12 cellular contexts compared by ENCODE assay signal in genomic region chr1:241706257-241706656, GRCh38. TPM values are rescaled to one million over a fixed set of nuclear protein-coding genes. Genes with fewer than 3 reads are reported as not detected.
DNase-seq lines count a peak whose midpoint lies in the region; ATAC-seq and TF ChIP-seq lines count a peak whose summit lies in the region.
"Had no signal": no experiment of that assay in that cellular context is flagged by ENCODE, and none has a peak within 500 bp of the region (broad histone marks: within the 10 kb centered on the region; RNA-seq: fewer than 3 reads in every experiment).

No MANE protein-coding gene starts in this region.

- H2AFZ ChIP-seq in H9 (ENCODE audit: low read length) (peak overlapping the region; percentile 23), hepatocyte (no peak overlapping the region)

- H3K79me2 ChIP-seq in H9 (ENCODE audit: insufficient read depth, low read length) (no peaks in the 10 kb centered on the region), hepatocyte (no peaks in the 10 kb centered on the region)

- H4K91ac ChIP-seq in H9 (ENCODE audit: insufficient read length, low read depth, low read length), result no peak overlapping the region

- H4K8ac ChIP-seq in H9 (replicated peaks; ENCODE audit: insufficient read length, low read depth, low read length), result no peak overlapping the region

- H3K4me2 ChIP-seq in H9 (ENCODE audit: insufficient read depth, insufficient read length, low read length) (no peak overlapping the region), hepatocyte (no peak overlapping the region)

- H3K9me3 Mint-ChIP-seq in CD8-positive, alpha-beta memory T cell, result no peaks in the 10 kb centered on the region
- H3K9me3 Mint-ChIP-seq in H9, result no peaks in the 10 kb centered on the region
- H3K9me3 Mint-ChIP-seq in activated CD8-positive, alpha-beta T cell treated with anti-CD3 and anti-CD28 coated beads for 36 hours, result peaks cover 1% of the 10 kb centered on the region

- no peaks in the 10 kb centered on the region for H3K79me1 ChIP-seq in H9 (ENCODE audit: insufficient read depth, low read depth, low read length, poor library complexity, severe bottlenecking)

- H3K27ac Mint-ChIP-seq in CD8-positive, alpha-beta memory T cell, result peak overlapping the region in 5 of 8 donors; percentile 43 to 88 (median 85)
- H3K27ac Mint-ChIP-seq in H9, result no peak overlapping the region
- H3K27ac Mint-ChIP-seq in activated CD8-positive, alpha-beta T cell treated with anti-CD3 and anti-CD28 coated beads for 36 hours, result peak overlapping the region; percentile 38

- ATAC-seq in activated CD8-positive, alpha-beta T cell treated with anti-CD3 and anti-CD28 coated beads for 36 hours, result peak; percentile 83

- H3K9me3 ChIP-seq in CD8-positive, alpha-beta memory T cell (ENCODE audit: low read length), result no peaks in the 10 kb centered on the region
- no peaks in the 10 kb centered on the region for H3K9me3 ChIP-seq in H9 (ENCODE audit: control insufficient read depth, low read depth, low read length)
- H3K9me3 ChIP-seq in hepatocyte (ENCODE audit: low read depth), result no peaks in the 10 kb centered on the region
- H3K9me3 ChIP-seq: neutrophil, SJSA1 had no signal

- CTCF ChIA-PET in CD8-positive, alpha-beta memory T cell (lab: Charles Lee), result interaction anchor here (1.3 kb wide), 1 partner anchor 27 kb away, joined by 4 read pairs; no protein-coding TSS in a partner anchor
- CTCF ChIA-PET in activated CD8-positive, alpha-beta T cell treated with anti-CD3 and anti-CD28 coated beads for 36 hours (lab: Charles Lee), result interaction anchor here (1.2 kb wide), 1 partner anchor 37 kb away, joined by 3 read pairs; no protein-coding TSS in a partner anchor

- H4K20me1 ChIP-seq in H9 (ENCODE audit: control insufficient read depth, insufficient read depth, insufficient read length) (no peaks in the 10 kb centered on the region), hepatocyte (ENCODE audit: insufficient read depth, poor library complexity, severe bottlenecking) (no peaks in the 10 kb centered on the region)

- no peak overlapping the region for H3K23ac ChIP-seq in H9 (ENCODE audit: insufficient read length, low read depth, low read length)

- H3K4me3 ChIP-seq in CD8-positive, alpha-beta memory T cell (ENCODE audit: low read length), result no peak overlapping the region
- no peak overlapping the region for H3K4me3 ChIP-seq in hepatocyte
- H3K4me3 ChIP-seq: SJSA1 had no signal

- no peaks in the 10 kb centered on the region for H3K23me2 ChIP-seq in H9 (ENCODE audit: insufficient read length, low read depth, low read length, poor library complexity, severe bottlenecking)

- no peak overlapping the region for H3K18ac ChIP-seq in H9 (ENCODE audit: insufficient read length, low read depth, low read length)

- H2BK12ac ChIP-seq in H9 (ENCODE audit: insufficient read length, low read depth, low read length), result no peak overlapping the region

- no peak overlapping the region for H2BK20ac ChIP-seq in H9 (ENCODE audit: low read depth, low read length, poor library complexity, severe bottlenecking)

- no peaks in the 10 kb centered on the region for H3K27me3 ChIP-seq in CD8-positive, alpha-beta memory T cell (ENCODE audit: insufficient read depth, low read length, poor library complexity, severe bottlenecking)
- H3K27me3 ChIP-seq in H9 (ENCODE audit: insufficient read depth, low read length) (no peaks in the 10 kb centered on the region), hepatocyte (no peaks in the 10 kb centered on the region)
- H3K27me3 ChIP-seq: neutrophil, SJSA1 had no signal

- H2BK15ac ChIP-seq in H9 (ENCODE audit: low read depth, low read length), result no peak overlapping the region

- H4K5ac ChIP-seq in H9 (ENCODE audit: insufficient read length, low read depth, low read length), result no peak overlapping the region

- intact Hi-C loops in activated CD8-positive, alpha-beta T cell treated with anti-CD3 and anti-CD28 coated beads for 36 hours (cut with micrococcal nuclease), result no loop called here

- WGBS in H9 (ENCODE audit: extremely low coverage, insufficient read length, low lambda C conversion rate), result no CpG with 5 or more reads among the region's 2 CpGs
- WGBS in hepatocyte (ENCODE audit: low lambda C conversion rate, missing lambda C conversion rate), result 61% methylated on average over 2 of the region's 2 CpGs

- H3K4ac ChIP-seq in H9 (ENCODE audit: low read depth, low read length), result no peak overlapping the region

- no peak overlapping the region for H2BK5ac ChIP-seq in H9 (ENCODE audit: insufficient read length, low read length)

- H3K27me3 Mint-ChIP-seq in CD8-positive, alpha-beta memory T cell, result no peaks in the 10 kb centered on the region
- H3K27me3 Mint-ChIP-seq in H9 (ENCODE audit: low read depth), result no peaks in the 10 kb centered on the region; the same call in 1 of the 2 replicates
- no peaks in the 10 kb centered on the region for H3K27me3 Mint-ChIP-seq in activated CD8-positive, alpha-beta T cell treated with anti-CD3 and anti-CD28 coated beads for 36 hours
- H3K27me3 Mint-ChIP-seq: activated CD8-positive, alpha-beta memory T cell treated with anti-CD3 and anti-CD28 coated beads, Interleukin-2, amount 10 ng/mL, durations not matched to agents 7 days and 5 days had no signal

- no peaks in the 10 kb centered on the region for H3K9me2 ChIP-seq in hepatocyte (replicated peaks; ENCODE audit: insufficient read depth)

- no peak for DNase-seq in CD8-positive, alpha-beta memory T cell
- no peak for DNase-seq in H9
- DNase-seq in activated CD8-positive, alpha-beta T cell treated with anti-CD3 and anti-CD28 coated beads for 36 hours, result no peak
- peak; percentile 16 for DNase-seq in hepatocyte (ENCODE audit: low spot score)
- DNase-seq in NCI-H1105 (lab: John Stamatoyannopoulos, UW), result no peak
- no peak for DNase-seq in stimulated activated CD4-positive, alpha-beta T cell treated with anti-CD3 and anti-CD28 coated beads, Interleukin-4, amount 100 ng/mL, for 24 hours
- no peak for DNase-seq in iPS-NIHi11 (ENCODE audit: low spot score)
- DNase-seq in hepatic stellate cell (ENCODE audit: low spot score), result no peak
- DNase-seq: activated CD8-positive, alpha-beta memory T cell treated with anti-CD3 and anti-CD28 coated beads, Interleukin-2, amount 10 ng/mL, durations not matched to agents 7 days and 5 days; mesenchymal stem cell had no signal

- 0 out of 2 replicates have a peak overlapping the region, but pooled peaks have one; percentile 55 for H3K14ac ChIP-seq in H9 (ENCODE audit: insufficient read depth, low read length)

- peak overlapping the region in 4 of 7 donors; percentile 20 to 67 (median 54) for H3K4me3 Mint-ChIP-seq in CD8-positive, alpha-beta memory T cell
- no peak overlapping the region for H3K4me3 Mint-ChIP-seq in H9
- no peak overlapping the region for H3K4me3 Mint-ChIP-seq in activated CD8-positive, alpha-beta T cell treated with anti-CD3 and anti-CD28 coated beads for 36 hours
- H3K4me3 Mint-ChIP-seq: activated CD8-positive, alpha-beta memory T cell treated with anti-CD3 and anti-CD28 coated beads, Interleukin-2, amount 10 ng/mL, durations not matched to agents 7 days and 5 days had no signal

- H3K36me3 Mint-ChIP-seq in CD8-positive, alpha-beta memory T cell, result no peaks in the 10 kb centered on the region
- H3K36me3 Mint-ChIP-seq in H9 (ENCODE audit: insufficient read depth in 1 of 3, low read depth in 3 of 3), result no peaks in the 10 kb centered on the region
- no peaks in the 10 kb centered on the region for H3K36me3 Mint-ChIP-seq in activated CD8-positive, alpha-beta T cell treated with anti-CD3 and anti-CD28 coated beads for 36 hours (ENCODE audit: low read depth)

- no peak overlapping the region for H3K27ac ChIP-seq in CD8-positive, alpha-beta memory T cell (ENCODE audit: low read depth, low read length)
- H3K27ac ChIP-seq in H9 (ENCODE audit: insufficient read length, low read depth, low read length) (no peak overlapping the region), hepatocyte (no peak overlapping the region)
- H3K27ac ChIP-seq: neutrophil, SJSA1 had no signal

- peaks cover 19 to 36% (median 24%) of the 10 kb centered on the region in 3 donors for H3K4me1 Mint-ChIP-seq in CD8-positive, alpha-beta memory T cell
- no peaks in the 10 kb centered on the region for H3K4me1 Mint-ChIP-seq in H9
- H3K4me1 Mint-ChIP-seq in activated CD8-positive, alpha-beta T cell treated with anti-CD3 and anti-CD28 coated beads for 36 hours (ENCODE audit: low read depth), result peaks cover 19% of the 10 kb centered on the region

- peaks cover 19% of the 10 kb centered on the region for H3K4me1 ChIP-seq in CD8-positive, alpha-beta memory T cell (ENCODE audit: insufficient read depth, low read length)
- H3K4me1 ChIP-seq in H9 (ENCODE audit: insufficient read depth, low read length), result no peaks in the 10 kb centered on the region
- H3K4me1 ChIP-seq in hepatocyte (ENCODE audit: insufficient read depth), result no peaks in the 10 kb centered on the region

- no peak overlapping the region for H3K9ac ChIP-seq in H9 (ENCODE audit: extremely low read depth, insufficient read length, low read length)

- H3K56ac ChIP-seq in H9 (ENCODE audit: insufficient read length, low read depth, low read length), result no peak overlapping the region

- POLR2A ChIA-PET in CD8-positive, alpha-beta memory T cell (lab: Charles Lee), result interaction anchor here (0.6 to 1.8 kb wide), 4 partner anchors 11 to 66 kb away, joined by 3 to 15 read pairs (median 4); partner anchors contain the start of genes CHML and OPN3
- POLR2A ChIA-PET in activated CD8-positive, alpha-beta T cell treated with anti-CD3 and anti-CD28 coated beads for 36 hours (lab: Charles Lee), result interaction anchor here (1.2 kb wide), 1 partner anchor 8 kb away, joined by 3 read pairs; no protein-coding TSS in a partner anchor

- no peak overlapping the region for H3T11ph ChIP-seq in H9 (ENCODE audit: low read length)

- TF ChIP-seq CTCF in H9 (conservative IDR thresholded peaks at IDR 0.05) (no peak), hepatocyte (IDR thresholded peaks at IDR 0.05; ENCODE audit: poor library complexity) (no peak)
- no peak for TF ChIP-seq CTCF in activated CD8-positive, alpha-beta T cell treated with anti-CD3 and anti-CD28 coated beads for 36 hours (IDR thresholded peaks at IDR 0.05)

- no peaks in the 10 kb centered on the region for H3K36me3 ChIP-seq in CD8-positive, alpha-beta memory T cell (ENCODE audit: insufficient read depth, low read length)
- no peaks in the 10 kb centered on the region for H3K36me3 ChIP-seq in hepatocyte (replicated peaks; ENCODE audit: insufficient read depth, low read depth)
- H3K36me3 ChIP-seq: neutrophil, SJSA1 had no signal

- H2BK120ac ChIP-seq in H9 (ENCODE audit: low read depth, low read length, poor library complexity, severe bottlenecking), result no peak overlapping the region

- H2AK5ac ChIP-seq in H9 (ENCODE audit: insufficient read length, low read length), result no peak overlapping the region

RNA-seq across cellular contexts. Expression of gene WDR64, which starts 54.2 kb away (rescaled TPM):
- total RNA-seq in CD8-positive, alpha-beta memory T cell, result not detected
- 0.48 TPM for polyA plus RNA-seq in CD8-positive, alpha-beta memory T cell
- not detected in 2 replicates for total RNA-seq in H9 (2021)
- total RNA-seq in activated CD8-positive, alpha-beta T cell treated with anti-CD3 and anti-CD28 coated beads for 36 hours, result not detected
- total RNA-seq in hepatocyte, result 0.07 TPM in 1 of 2 replicates, not detected in the other
- not detected in 2 replicates for polyA plus RNA-seq in hepatocyte

Comparison
In these comparisons a context has a peak if more than half of its experiments do, and no peak if none do; other contexts are left out.
1. H3K27ac Mint-ChIP-seq: peak in CD8-positive, alpha-beta memory T cell (5 of 8) and activated CD8-positive, alpha-beta T cell treated with anti-CD3 and anti-CD28 coated beads for 36 hours (single experiment); none in H9 (0 of 3).
2. H3K4me3 Mint-ChIP-seq: peak in CD8-positive, alpha-beta memory T cell (4 of 7); none in H9 (0 of 2) and activated CD8-positive, alpha-beta T cell treated with anti-CD3 and anti-CD28 coated beads for 36 hours (single experiment).